Comparison of ENCODE assay signal across 9 cellular contexts in genomic region chr2:204737296-204737695, GRCh38.
"Had no signal": no experiment of that assay in that cellular context is flagged by ENCODE, and none has a peak within 500 bp of the region (broad histone marks: within the 10 kb centered on the region; RNA-seq: fewer than 3 reads in every experiment).

No MANE protein-coding gene starts in this region.

- H3K9me3 ChIP-seq: HAP-1 had no signal

- H3K4me2 ChIP-seq: GM23338 had no signal

- H3K36me3 ChIP-seq: HAP-1 had no signal

- H2AFZ ChIP-seq: GM23248, GM23338 had no signal

- H3K27ac ChIP-seq: GM23248 had no signal

- DNase-seq: GM23248, GOT3, H7, H9, HCEC 1CT, HFFc6 had no signal

- H3K4me3 ChIP-seq: GM23248, GM23338, HAP-1 had no signal

- H3K9ac ChIP-seq: GM23248 had no signal

- ATAC-seq: GM23338, HCT116 had no signal

- H3K4me1 ChIP-seq: HAP-1 had no signal
